Comparison of ENCODE assay signal across 8 cellular contexts in the genomic region with DNA sequence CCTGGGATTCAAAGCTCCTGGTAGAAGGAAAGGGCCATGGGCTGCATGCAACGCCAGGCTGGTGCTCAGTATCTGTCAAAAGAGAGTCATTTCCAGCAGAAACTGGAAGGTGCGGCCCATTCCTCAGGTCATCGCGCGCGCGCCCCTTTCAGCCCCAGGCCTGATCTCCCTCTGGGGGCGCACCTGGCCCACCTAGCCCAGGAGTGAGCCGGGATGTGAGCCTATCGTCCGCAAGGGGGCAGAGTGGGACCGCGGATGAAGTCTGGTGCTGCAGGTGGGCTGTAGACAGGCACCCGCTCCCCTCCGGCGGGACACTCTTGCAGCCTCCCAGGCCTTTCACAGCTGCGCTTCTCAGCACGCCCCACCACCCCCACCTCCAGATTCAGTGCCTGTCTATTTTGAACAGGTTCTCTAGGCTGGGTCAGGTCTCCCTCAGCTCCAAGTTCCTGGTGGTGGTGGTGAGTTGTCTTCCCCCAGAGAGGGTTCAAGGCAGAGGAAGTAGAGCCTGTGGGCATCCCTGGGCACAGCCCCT. TPM values are rescaled to one million over a fixed set of nuclear protein-coding genes. Genes with fewer than 3 reads are reported as not detected.
DNase-seq lines count a peak whose midpoint lies in the region; ATAC-seq, FAIRE-seq and TF ChIP-seq lines count a peak whose summit lies in the region.

No MANE protein-coding gene starts in this region.

- H3K9me3 ChIP-seq in HepG2 (ENCODE audit: low read length), result no peaks in the 10 kb centered on the region

- no peaks in the 10 kb centered on the region for H3K36me3 Mint-ChIP-seq in central memory CD8-positive, alpha-beta T cell (ENCODE audit: insufficient read depth)

- intact Hi-C loops in HepG2 (cut with micrococcal nuclease; ENCODE audit: unreplicated experiment), result loop anchor here (1.0 kb wide), 1 partner anchor 122 kb away; no protein-coding TSS in a partner anchor

- H3K4me3 Mint-ChIP-seq in central memory CD8-positive, alpha-beta T cell, result no peak overlapping the region

- TF ChIP-seq CTCF in HepG2 (CRISPR knock-in tag; IDR thresholded peaks at IDR 0.05), result peak; percentile 99

- H3K27ac ChIP-seq in HepG2 (ENCODE audit: extremely low read length, insufficient read depth, low read length), result no peak overlapping the region

- H3K4me1 Mint-ChIP-seq in central memory CD8-positive, alpha-beta T cell, result peaks cover 9% of the 10 kb centered on the region

- H3K27me3 ChIP-seq in HepG2 (ENCODE audit: control insufficient read depth in 1 of 2, insufficient read depth in 2 of 2, low read length in 2 of 2), result peaks cover 0 to 37% of the 10 kb centered on the region in 2 experiments; a peak in 3 of 5 replicates

- no peak for TF ChIP-seq EP300 in HepG2 (IDR thresholded peaks at IDR 0.05; ENCODE audit: low read depth in 2 of 2, low read length in 2 of 2)
- no peak for TF ChIP-seq EP300 in HepG2 (CRISPR knock-in tag; IDR thresholded peaks at IDR 0.05; ENCODE audit: borderline replicate concordance)

- H3K9ac ChIP-seq in HepG2 (ENCODE audit: insufficient read depth, low read depth, low read length), result no peak overlapping the region

- peak overlapping the region in 1 of 3 experiments; percentile 42; a peak in 1 of 6 replicates for H3K4me3 ChIP-seq in HepG2 (replicated peaks in 1 of 3; ENCODE audit: insufficient read depth in 1 of 3, low read depth in 2 of 3, low read length in 3 of 3)

- no peak for TF ChIP-seq POLR2A in HepG2 (IDR thresholded peaks at IDR 0.05; ENCODE audit: insufficient read depth in 1 of 2, low read depth in 2 of 2, low read length in 2 of 2)

- H3K27ac Mint-ChIP-seq in central memory CD8-positive, alpha-beta T cell (ENCODE audit: low read depth), result no peak overlapping the region

- H3K4me2 ChIP-seq in HepG2 (ENCODE audit: low read depth, low read length), result peak overlapping the region; percentile 68

- peak; percentile 62 for DNase-seq in DMS53 (lab: John Stamatoyannopoulos, UW)
- no peak for DNase-seq in DMS53 treated with DMSO at 0.1 percent for 48 hours (lab: John Stamatoyannopoulos, UW; ENCODE audit: unreplicated experiment)
- peak; percentile 5 for DNase-seq in NCI-H2196 treated with DMSO at 0.1 percent for 48 hours (lab: John Stamatoyannopoulos, UW; ENCODE audit: unreplicated experiment)
- DNase-seq in activated CD4-positive, alpha-beta T cell treated with anti-CD3 and anti-CD28 coated beads for 24 hours (ENCODE audit: low read depth in 2 of 2), result peak; percentile 78 to 79
- DNase-seq in central memory CD8-positive, alpha-beta T cell (ENCODE audit: low spot score in 2 of 2), result peak; percentile 81 to 86
- DNase-seq in HepG2 (ENCODE audit: low spot score), result peak; percentile 78
- peak; percentile 66 to 74 (median 70) for DNase-seq in stimulated activated CD4-positive, alpha-beta T cell treated with anti-CD3 and anti-CD28 coated beads, TNF-alpha, amount 100 ng/mL, for 4 hours (ENCODE audit: low read depth in 3 of 3)

- peak; percentile 43 for FAIRE-seq in HepG2 (lab: Jason Lieb, UNC)

- POLR2A ChIA-PET in HepG2 (lab: Yijun Ruan, JAX), result interaction anchor here (1.7 kb wide), 1 partner anchor 153 kb away, joined by 4 read pairs; the partner anchor contains the start of gene POC1A

- CTCF ChIA-PET in HepG2 (lab: Yijun Ruan, JAX; ENCODE audit: low intra/inter-chr PET ratio, low total read pairs), result interaction anchor here (0.7 to 9.0 kb wide), 7 partner anchors 51 to 146 kb away, joined by 3 to 110 read pairs (median 6); partner anchors contain the start of genes DUSP7, PARP3 and RRP9

- no peaks in the 10 kb centered on the region for H4K20me1 ChIP-seq in HepG2 (ENCODE audit: insufficient read depth, low read length)

- H3K36me3 ChIP-seq in HepG2 (replicated peaks in 1 of 2; ENCODE audit: control insufficient read depth in 1 of 2, insufficient read depth in 2 of 2, low read length in 2 of 2), result no peaks in the 10 kb centered on the region

- 4% methylated on average over 8 of the region's 18 CpGs for WGBS in HepG2 (ENCODE audit: low lambda C conversion rate)

- ATAC-seq in HG02938 (IDR thresholded peaks at IDR 0.05; ENCODE audit: unreplicated experiment) (peak; percentile 84), HepG2 (peak; percentile 83)
- ATAC-seq in central memory CD8-positive, alpha-beta T cell (replicated peaks; ENCODE audit: extremely low read depth, poor library complexity, severe bottlenecking), result peak; percentile 98

- in situ Hi-C loops in HepG2 (cut with HindIII; ENCODE audit: extremely low pct_ligation_motif_present, low pct_unique_long_range_greater_than_20kb), result loop anchor here (5.0 kb wide), 2 partner anchors 41 to 141 kb away; no protein-coding TSS in a partner anchor

- no peaks in the 10 kb centered on the region for H3K79me2 ChIP-seq in HepG2 (ENCODE audit: insufficient read depth, low read length)

- H2AFZ ChIP-seq in HepG2 (ENCODE audit: low read length), result no peak overlapping the region

- no TSS peak for BruUV-seq in HepG2 (replicated peaks; lab: Mats Ljungman, UMichigan)

- no peaks in the 10 kb centered on the region for H3K27me3 Mint-ChIP-seq in central memory CD8-positive, alpha-beta T cell

- H3K9me3 Mint-ChIP-seq in central memory CD8-positive, alpha-beta T cell, result no peaks in the 10 kb centered on the region

- TF ChIP-seq RAD21 in HepG2 (CRISPR knock-in tag; IDR thresholded peaks at IDR 0.05), result peak; percentile 99

- H3K4me1 ChIP-seq in HepG2 (ENCODE audit: insufficient read depth, low read length), result peaks cover 60% of the 10 kb centered on the region

RNA-seq across cellular contexts. Expression of gene RPL29, which starts 5.8 kb away (rescaled TPM):
- total RNA-seq in HepG2 (2016; rRNA removed; fragmentation: Illumina TruSeq; extraction: Trizol), result 1,348 and 1,507 TPM in 2 replicates
- 2,410 and 2,561 TPM in 2 replicates for total RNA-seq in HepG2 (2016; cell fraction: cytosol; rRNA removed; fragmentation: Illumina TruSeq; extraction: Trizol; ENCODE audit: low read depth)
- 1,336 and 1,557 TPM in 2 replicates for total RNA-seq in HepG2 (2016; cell fraction: insoluble cytoplasmic fraction; rRNA removed; fragmentation: Illumina TruSeq; extraction: Trizol)
- total RNA-seq in HepG2 (2016; cell fraction: membrane; rRNA removed; fragmentation: Illumina TruSeq; extraction: Trizol), result 3,125 and 3,259 TPM in 2 replicates
- 561 and 582 TPM in 2 replicates for total RNA-seq in HepG2 (2016; cell fraction: nucleus; rRNA removed; fragmentation: Illumina TruSeq; extraction: Trizol)
- polyA plus RNA-seq in HepG2 (2011; rRNA removed), result 2,212 and 2,263 TPM in 2 replicates
- 3,529 and 3,773 TPM in 2 replicates for polyA plus RNA-seq in HepG2 (2011; cell fraction: cytosol; rRNA removed)
- polyA plus RNA-seq in HepG2 (2011; cell fraction: nucleus; rRNA removed), result 1,156 and 1,364 TPM in 2 replicates
- polyA plus RNA-seq in HepG2 (2012), result 2,468 and 3,197 TPM in 2 replicates
- 3,334 and 3,729 TPM in 2 replicates for polyA plus RNA-seq in HepG2 (2016; cell fraction: cytosol; fragmentation: Illumina TruSeq; extraction: Trizol; ENCODE audit: low read depth)
- polyA plus RNA-seq in HepG2 (2016; cell fraction: insoluble cytoplasmic fraction; fragmentation: Illumina TruSeq; extraction: Trizol; ENCODE audit: low read depth), result 2,145 and 2,237 TPM in 2 replicates
- 4,346 and 4,410 TPM in 2 replicates for polyA plus RNA-seq in HepG2 (2016; cell fraction: membrane; fragmentation: Illumina TruSeq; extraction: Trizol; ENCODE audit: low read depth)
- polyA plus RNA-seq in HepG2 (2016; cell fraction: nucleus; fragmentation: Illumina TruSeq; extraction: Trizol; ENCODE audit: insufficient read depth, low read depth), result 1,173 and 1,267 TPM in 2 replicates
- polyA minus RNA-seq in HepG2 (2011; rRNA and poly(A)+ RNA removed; ENCODE audit: low replicate concordance), result 1,196 and 1,308 TPM in 2 replicates
- polyA minus RNA-seq in HepG2 (2011; cell fraction: cytosol; rRNA and poly(A)+ RNA removed), result 819 and 837 TPM in 2 replicates
- polyA minus RNA-seq in HepG2 (2011; cell fraction: nucleus; rRNA and poly(A)+ RNA removed), result 324 and 432 TPM in 2 replicates

RNA-seq across cellular contexts. Expression of gene ACY1, which starts 18.2 kb away (rescaled TPM):
- total RNA-seq in HepG2 (2016; rRNA removed; fragmentation: Illumina TruSeq; extraction: Trizol), result 112 and 113 TPM in 2 replicates
- total RNA-seq in HepG2 (2016; cell fraction: cytosol; rRNA removed; fragmentation: Illumina TruSeq; extraction: Trizol; ENCODE audit: low read depth), result 24.7 and 29.0 TPM in 2 replicates
- total RNA-seq in HepG2 (2016; cell fraction: insoluble cytoplasmic fraction; rRNA removed; fragmentation: Illumina TruSeq; extraction: Trizol), result 100 and 107 TPM in 2 replicates
- 29.7 and 29.8 TPM in 2 replicates for total RNA-seq in HepG2 (2016; cell fraction: membrane; rRNA removed; fragmentation: Illumina TruSeq; extraction: Trizol)
- 46.2 and 55.9 TPM in 2 replicates for total RNA-seq in HepG2 (2016; cell fraction: nucleus; rRNA removed; fragmentation: Illumina TruSeq; extraction: Trizol)
- polyA plus RNA-seq in HepG2 (2011; rRNA removed), result 162 and 166 TPM in 2 replicates
- 122 and 222 TPM in 2 replicates for polyA plus RNA-seq in HepG2 (2011; cell fraction: cytosol; rRNA removed)
- polyA plus RNA-seq in HepG2 (2011; cell fraction: nucleus; rRNA removed), result 380 and 387 TPM in 2 replicates
- polyA plus RNA-seq in HepG2 (2012), result 89.1 and 116 TPM in 2 replicates
- 18.6 and 25.0 TPM in 2 replicates for polyA plus RNA-seq in HepG2 (2016; cell fraction: cytosol; fragmentation: Illumina TruSeq; extraction: Trizol; ENCODE audit: low read depth)
- 101 and 119 TPM in 2 replicates for polyA plus RNA-seq in HepG2 (2016; cell fraction: insoluble cytoplasmic fraction; fragmentation: Illumina TruSeq; extraction: Trizol; ENCODE audit: low read depth)
- 26.8 and 28.5 TPM in 2 replicates for polyA plus RNA-seq in HepG2 (2016; cell fraction: membrane; fragmentation: Illumina TruSeq; extraction: Trizol; ENCODE audit: low read depth)
- 112 and 117 TPM in 2 replicates for polyA plus RNA-seq in HepG2 (2016; cell fraction: nucleus; fragmentation: Illumina TruSeq; extraction: Trizol; ENCODE audit: insufficient read depth, low read depth)
- 110 and 460 TPM in 2 replicates for polyA minus RNA-seq in HepG2 (2011; rRNA and poly(A)+ RNA removed; ENCODE audit: low replicate concordance)
- polyA minus RNA-seq in HepG2 (2011; cell fraction: cytosol; rRNA and poly(A)+ RNA removed), result 133 and 142 TPM in 2 replicates
- 75.1 and 77.0 TPM in 2 replicates for polyA minus RNA-seq in HepG2 (2011; cell fraction: nucleus; rRNA and poly(A)+ RNA removed)

RNA-seq across cellular contexts. Expression of gene ABHD14A, which starts 26.6 kb away (rescaled TPM):
- 12.3 and 29.5 TPM in 2 replicates for total RNA-seq in HepG2 (2016; rRNA removed; fragmentation: Illumina TruSeq; extraction: Trizol)
- 29.8 and 42.0 TPM in 2 replicates for total RNA-seq in HepG2 (2016; cell fraction: cytosol; rRNA removed; fragmentation: Illumina TruSeq; extraction: Trizol; ENCODE audit: low read depth)
- total RNA-seq in HepG2 (2016; cell fraction: insoluble cytoplasmic fraction; rRNA removed; fragmentation: Illumina TruSeq; extraction: Trizol), result 13.9 and 25.2 TPM in 2 replicates
- 28.5 and 40.2 TPM in 2 replicates for total RNA-seq in HepG2 (2016; cell fraction: membrane; rRNA removed; fragmentation: Illumina TruSeq; extraction: Trizol)
- 14.6 and 20.6 TPM in 2 replicates for total RNA-seq in HepG2 (2016; cell fraction: nucleus; rRNA removed; fragmentation: Illumina TruSeq; extraction: Trizol)
- 46.9 and 53.9 TPM in 2 replicates for polyA plus RNA-seq in HepG2 (2011; rRNA removed)
- polyA plus RNA-seq in HepG2 (2011; cell fraction: cytosol; rRNA removed), result 62.7 and 81.3 TPM in 2 replicates
- 21.1 and 27.5 TPM in 2 replicates for polyA plus RNA-seq in HepG2 (2011; cell fraction: nucleus; rRNA removed)
- polyA plus RNA-seq in HepG2 (2012), result 15.4 and 26.5 TPM in 2 replicates
- polyA plus RNA-seq in HepG2 (2016; cell fraction: cytosol; fragmentation: Illumina TruSeq; extraction: Trizol; ENCODE audit: low read depth), result 43.5 and 57.3 TPM in 2 replicates
- polyA plus RNA-seq in HepG2 (2016; cell fraction: insoluble cytoplasmic fraction; fragmentation: Illumina TruSeq; extraction: Trizol; ENCODE audit: low read depth), result 16.4 and 20.9 TPM in 2 replicates
- polyA plus RNA-seq in HepG2 (2016; cell fraction: membrane; fragmentation: Illumina TruSeq; extraction: Trizol; ENCODE audit: low read depth), result 38.0 and 46.5 TPM in 2 replicates
- 40.2 and 40.9 TPM in 2 replicates for polyA plus RNA-seq in HepG2 (2016; cell fraction: nucleus; fragmentation: Illumina TruSeq; extraction: Trizol; ENCODE audit: insufficient read depth, low read depth)
- 36.2 and 41.1 TPM in 2 replicates for polyA minus RNA-seq in HepG2 (2011; rRNA and poly(A)+ RNA removed; ENCODE audit: low replicate concordance)
- polyA minus RNA-seq in HepG2 (2011; cell fraction: cytosol; rRNA and poly(A)+ RNA removed), result 12.3 and 12.7 TPM in 2 replicates
- 2.2 and 3.2 TPM in 2 replicates for polyA minus RNA-seq in HepG2 (2011; cell fraction: nucleus; rRNA and poly(A)+ RNA removed)

RNA-seq across cellular contexts. Expression of gene ABHD14B, which starts 27.7 kb away (rescaled TPM):
- 40.4 and 44.4 TPM in 2 replicates for total RNA-seq in HepG2 (2016; rRNA removed; fragmentation: Illumina TruSeq; extraction: Trizol)
- 13.6 and 18.3 TPM in 2 replicates for total RNA-seq in HepG2 (2016; cell fraction: cytosol; rRNA removed; fragmentation: Illumina TruSeq; extraction: Trizol; ENCODE audit: low read depth)
- 39.5 and 45.7 TPM in 2 replicates for total RNA-seq in HepG2 (2016; cell fraction: insoluble cytoplasmic fraction; rRNA removed; fragmentation: Illumina TruSeq; extraction: Trizol)
- total RNA-seq in HepG2 (2016; cell fraction: membrane; rRNA removed; fragmentation: Illumina TruSeq; extraction: Trizol), result 31.7 and 38.5 TPM in 2 replicates
- 23.4 and 24.3 TPM in 2 replicates for total RNA-seq in HepG2 (2016; cell fraction: nucleus; rRNA removed; fragmentation: Illumina TruSeq; extraction: Trizol)
- 102 and 108 TPM in 2 replicates for polyA plus RNA-seq in HepG2 (2011; rRNA removed)
- 95.9 and 104 TPM in 2 replicates for polyA plus RNA-seq in HepG2 (2011; cell fraction: cytosol; rRNA removed)
- 69.4 and 73.2 TPM in 2 replicates for polyA plus RNA-seq in HepG2 (2011; cell fraction: nucleus; rRNA removed)
- polyA plus RNA-seq in HepG2 (2012), result 40.5 and 57.0 TPM in 2 replicates
- polyA plus RNA-seq in HepG2 (2016; cell fraction: cytosol; fragmentation: Illumina TruSeq; extraction: Trizol; ENCODE audit: low read depth), result 22.6 and 24.5 TPM in 2 replicates
- polyA plus RNA-seq in HepG2 (2016; cell fraction: insoluble cytoplasmic fraction; fragmentation: Illumina TruSeq; extraction: Trizol; ENCODE audit: low read depth), result 68.7 and 73.5 TPM in 2 replicates
- polyA plus RNA-seq in HepG2 (2016; cell fraction: membrane; fragmentation: Illumina TruSeq; extraction: Trizol; ENCODE audit: low read depth), result 44.0 and 45.5 TPM in 2 replicates
- polyA plus RNA-seq in HepG2 (2016; cell fraction: nucleus; fragmentation: Illumina TruSeq; extraction: Trizol; ENCODE audit: insufficient read depth, low read depth), result 59.0 and 60.0 TPM in 2 replicates
- 111 and 118 TPM in 2 replicates for polyA minus RNA-seq in HepG2 (2011; rRNA and poly(A)+ RNA removed; ENCODE audit: low replicate concordance)
- 32.2 and 37.7 TPM in 2 replicates for polyA minus RNA-seq in HepG2 (2011; cell fraction: cytosol; rRNA and poly(A)+ RNA removed)
- polyA minus RNA-seq in HepG2 (2011; cell fraction: nucleus; rRNA and poly(A)+ RNA removed), result 17.9 and 25.7 TPM in 2 replicates

RNA-seq across cellular contexts. Expression of gene PCBP4, which starts 34.3 kb away (rescaled TPM):
- 32.5 and 36.8 TPM in 2 replicates for total RNA-seq in HepG2 (2016; rRNA removed; fragmentation: Illumina TruSeq; extraction: Trizol)
- total RNA-seq in HepG2 (2016; cell fraction: cytosol; rRNA removed; fragmentation: Illumina TruSeq; extraction: Trizol; ENCODE audit: low read depth), result 26.7 and 28.9 TPM in 2 replicates
- total RNA-seq in HepG2 (2016; cell fraction: insoluble cytoplasmic fraction; rRNA removed; fragmentation: Illumina TruSeq; extraction: Trizol), result 31.0 and 37.9 TPM in 2 replicates
- total RNA-seq in HepG2 (2016; cell fraction: membrane; rRNA removed; fragmentation: Illumina TruSeq; extraction: Trizol), result 44.9 and 54.5 TPM in 2 replicates
- 17.4 and 21.9 TPM in 2 replicates for total RNA-seq in HepG2 (2016; cell fraction: nucleus; rRNA removed; fragmentation: Illumina TruSeq; extraction: Trizol)
- polyA plus RNA-seq in HepG2 (2011; rRNA removed), result 51.3 and 58.9 TPM in 2 replicates
- 33.8 and 49.2 TPM in 2 replicates for polyA plus RNA-seq in HepG2 (2011; cell fraction: cytosol; rRNA removed)
- 143 and 178 TPM in 2 replicates for polyA plus RNA-seq in HepG2 (2011; cell fraction: nucleus; rRNA removed)
- polyA plus RNA-seq in HepG2 (2012), result 14.2 and 28.3 TPM in 2 replicates
- 36.6 and 43.0 TPM in 2 replicates for polyA plus RNA-seq in HepG2 (2016; cell fraction: cytosol; fragmentation: Illumina TruSeq; extraction: Trizol; ENCODE audit: low read depth)
- 42.3 and 45.0 TPM in 2 replicates for polyA plus RNA-seq in HepG2 (2016; cell fraction: insoluble cytoplasmic fraction; fragmentation: Illumina TruSeq; extraction: Trizol; ENCODE audit: low read depth)
- 49.2 and 54.4 TPM in 2 replicates for polyA plus RNA-seq in HepG2 (2016; cell fraction: membrane; fragmentation: Illumina TruSeq; extraction: Trizol; ENCODE audit: low read depth)
- 57.5 and 60.6 TPM in 2 replicates for polyA plus RNA-seq in HepG2 (2016; cell fraction: nucleus; fragmentation: Illumina TruSeq; extraction: Trizol; ENCODE audit: insufficient read depth, low read depth)
- polyA minus RNA-seq in HepG2 (2011; rRNA and poly(A)+ RNA removed; ENCODE audit: low replicate concordance), result 19.8 and 51.2 TPM in 2 replicates
- polyA minus RNA-seq in HepG2 (2011; cell fraction: cytosol; rRNA and poly(A)+ RNA removed), result 15.7 and 19.8 TPM in 2 replicates
- 12.0 and 15.7 TPM in 2 replicates for polyA minus RNA-seq in HepG2 (2011; cell fraction: nucleus; rRNA and poly(A)+ RNA removed)
